In the genomic region with DNA sequence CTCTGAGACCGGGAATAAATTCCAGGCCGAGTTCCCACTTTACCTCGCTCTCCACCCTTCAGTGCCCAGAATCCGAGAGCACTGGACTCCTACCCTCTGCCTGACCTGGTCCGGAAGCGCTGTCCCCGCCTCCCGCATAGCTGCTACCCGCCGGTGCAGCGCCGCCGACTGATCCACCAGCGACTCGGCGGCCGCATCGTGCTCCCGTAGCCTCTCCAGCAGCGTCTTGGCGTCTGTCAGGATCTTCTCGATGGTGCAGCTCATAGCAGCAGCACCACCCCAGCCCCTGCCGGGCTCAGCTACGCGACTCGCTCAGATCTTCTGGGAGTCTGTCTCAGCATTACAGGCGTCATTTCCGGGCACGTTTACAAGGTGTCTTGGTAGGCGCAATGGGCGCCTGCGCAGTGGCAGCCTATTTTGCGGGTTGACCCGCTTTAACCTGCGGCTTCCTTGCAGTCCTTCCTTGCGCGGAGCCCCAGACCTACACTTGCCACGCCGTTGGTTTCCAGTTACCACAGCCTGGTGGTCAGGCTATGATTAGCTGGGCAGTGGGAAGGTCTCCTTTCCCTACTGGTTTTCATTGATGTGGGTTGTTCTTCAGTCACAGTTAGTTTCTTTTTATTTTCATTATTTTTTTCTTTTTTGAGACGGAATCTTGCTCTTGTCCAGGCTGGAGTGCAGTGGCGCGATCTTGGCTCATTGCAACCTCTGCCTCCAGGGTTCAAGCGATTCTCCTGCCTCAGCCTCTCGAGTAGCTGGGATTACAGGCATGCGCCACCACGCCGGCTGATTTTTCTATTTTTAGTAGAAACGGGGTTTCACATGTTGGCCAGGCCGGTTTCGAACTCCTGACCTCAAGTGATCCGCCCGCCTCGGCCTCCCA, we compare ENCODE assay signal across 1 cellular context.
TF ChIP-seq lines count a peak whose summit lies in the region.

SIKE1 (minus strand) TSS at position 342 of the 883 bp plus-strand sequence; CDS start at position 264, 78 bp downstream.

TF ChIP-seq in HEK293, 187 proteins besides CTCF, POLR2A, EP300 and RAD21 (continued from another document and continues in another):
- TF ChIP-seq, protein P1, sequence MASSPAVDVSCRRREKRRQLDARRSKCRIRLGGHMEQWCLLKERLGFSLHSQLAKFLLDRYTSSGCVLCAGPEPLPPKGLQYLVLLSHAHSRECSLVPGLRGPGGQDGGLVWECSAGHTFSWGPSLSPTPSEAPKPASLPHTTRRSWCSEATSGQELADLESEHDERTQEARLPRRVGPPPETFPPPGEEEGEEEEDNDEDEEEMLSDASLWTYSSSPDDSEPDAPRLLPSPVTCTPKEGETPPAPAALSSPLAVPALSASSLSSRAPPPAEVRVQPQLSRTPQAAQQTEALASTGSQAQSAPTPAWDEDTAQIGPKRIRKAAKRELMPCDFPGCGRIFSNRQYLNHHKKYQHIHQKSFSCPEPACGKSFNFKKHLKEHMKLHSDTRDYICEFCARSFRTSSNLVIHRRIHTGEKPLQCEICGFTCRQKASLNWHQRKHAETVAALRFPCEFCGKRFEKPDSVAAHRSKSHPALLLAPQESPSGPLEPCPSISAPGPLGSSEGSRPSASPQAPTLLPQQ (tag by site-specific recombination; IDR thresholded peaks at IDR 0.05), result 0 out of 2 replicates have a peak, but pooled peaks have one; percentile 13
- TF ChIP-seq EGR2 (tag by site-specific recombination; IDR thresholded peaks at IDR 0.05; ENCODE audit: low read depth), result no peak
- no peak for TF ChIP-seq ZNF621 (tag by site-specific recombination; IDR thresholded peaks at IDR 0.05)
- TF ChIP-seq ZNF792 (tag by site-specific recombination; IDR thresholded peaks at IDR 0.05), result no peak
- no peak for TF ChIP-seq ELK4 (IDR thresholded peaks at IDR 0.05; ENCODE audit: borderline replicate concordance, low read depth, low read length)
- TF ChIP-seq ZNF629 (tag by site-specific recombination; IDR thresholded peaks at IDR 0.05), result peak; percentile 76
- TF ChIP-seq, protein P2, sequence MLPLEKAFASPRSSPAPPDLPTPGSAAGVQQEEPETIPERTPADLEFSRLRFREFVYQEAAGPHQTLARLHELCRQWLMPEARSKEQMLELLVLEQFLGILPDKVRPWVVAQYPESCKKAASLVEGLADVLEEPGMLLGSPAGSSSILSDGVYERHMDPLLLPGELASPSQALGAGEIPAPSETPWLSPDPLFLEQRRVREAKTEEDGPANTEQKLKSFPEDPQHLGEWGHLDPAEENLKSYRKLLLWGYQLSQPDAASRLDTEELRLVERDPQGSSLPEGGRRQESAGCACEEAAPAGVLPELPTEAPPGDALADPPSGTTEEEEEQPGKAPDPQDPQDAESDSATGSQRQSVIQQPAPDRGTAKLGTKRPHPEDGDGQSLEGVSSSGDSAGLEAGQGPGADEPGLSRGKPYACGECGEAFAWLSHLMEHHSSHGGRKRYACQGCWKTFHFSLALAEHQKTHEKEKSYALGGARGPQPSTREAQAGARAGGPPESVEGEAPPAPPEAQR (tag by site-specific recombination; IDR thresholded peaks at IDR 0.05), result no peak
- no peak for TF ChIP-seq ZNF169 (tag by site-specific recombination; IDR thresholded peaks at IDR 0.05)
- no peak for TF ChIP-seq ZNF704 (tag by site-specific recombination; IDR thresholded peaks at IDR 0.05)
- TF ChIP-seq ZNF549 (tag by site-specific recombination; IDR thresholded peaks at IDR 0.05), result no peak
- TF ChIP-seq ZNF555 (tag by site-specific recombination; conservative IDR thresholded peaks at IDR 0.05), result no peak
- TF ChIP-seq ZNF292 (tag by site-specific recombination; IDR thresholded peaks at IDR 0.05; ENCODE audit: borderline replicate concordance, low read depth), result no peak
- TF ChIP-seq ZBTB8A (tag by site-specific recombination; IDR thresholded peaks at IDR 0.05), result peak; percentile 97
- no peak for TF ChIP-seq REPIN1 (tag by site-specific recombination; IDR thresholded peaks at IDR 0.05; ENCODE audit: low read depth)
- TF ChIP-seq ZNF26 (tag by site-specific recombination; IDR thresholded peaks at IDR 0.05), result no peak
- no peak for TF ChIP-seq YY1 (tag by site-specific recombination; IDR thresholded peaks at IDR 0.05)
- TF ChIP-seq ZNF112 (tag by site-specific recombination; IDR thresholded peaks at IDR 0.05), result no peak
- peak; percentile 82 for TF ChIP-seq ZNF501 (tag by site-specific recombination; IDR thresholded peaks at IDR 0.05)
- TF ChIP-seq ZNF514 (tag by site-specific recombination; IDR thresholded peaks at IDR 0.05), result no peak
- no peak for TF ChIP-seq ZNF202 (tag by site-specific recombination; IDR thresholded peaks at IDR 0.05; ENCODE audit: borderline replicate concordance)
- TF ChIP-seq ZNF148 (tag by site-specific recombination; IDR thresholded peaks at IDR 0.05; ENCODE audit: borderline replicate concordance), result no peak
- TF ChIP-seq GFI1B (tag by site-specific recombination; IDR thresholded peaks at IDR 0.05), result no peak
- TF ChIP-seq ZNF223 (tag by site-specific recombination; IDR thresholded peaks at IDR 0.05), result no peak
- TF ChIP-seq IKZF3 (tag by site-specific recombination; IDR thresholded peaks at IDR 0.05), result no peak
- TF ChIP-seq ZNF266 (tag by site-specific recombination; IDR thresholded peaks at IDR 0.05; ENCODE audit: low read depth), result no peak
- TF ChIP-seq ZNF473 (tag by site-specific recombination; IDR thresholded peaks at IDR 0.05), result no peak
- TF ChIP-seq, protein P3, sequence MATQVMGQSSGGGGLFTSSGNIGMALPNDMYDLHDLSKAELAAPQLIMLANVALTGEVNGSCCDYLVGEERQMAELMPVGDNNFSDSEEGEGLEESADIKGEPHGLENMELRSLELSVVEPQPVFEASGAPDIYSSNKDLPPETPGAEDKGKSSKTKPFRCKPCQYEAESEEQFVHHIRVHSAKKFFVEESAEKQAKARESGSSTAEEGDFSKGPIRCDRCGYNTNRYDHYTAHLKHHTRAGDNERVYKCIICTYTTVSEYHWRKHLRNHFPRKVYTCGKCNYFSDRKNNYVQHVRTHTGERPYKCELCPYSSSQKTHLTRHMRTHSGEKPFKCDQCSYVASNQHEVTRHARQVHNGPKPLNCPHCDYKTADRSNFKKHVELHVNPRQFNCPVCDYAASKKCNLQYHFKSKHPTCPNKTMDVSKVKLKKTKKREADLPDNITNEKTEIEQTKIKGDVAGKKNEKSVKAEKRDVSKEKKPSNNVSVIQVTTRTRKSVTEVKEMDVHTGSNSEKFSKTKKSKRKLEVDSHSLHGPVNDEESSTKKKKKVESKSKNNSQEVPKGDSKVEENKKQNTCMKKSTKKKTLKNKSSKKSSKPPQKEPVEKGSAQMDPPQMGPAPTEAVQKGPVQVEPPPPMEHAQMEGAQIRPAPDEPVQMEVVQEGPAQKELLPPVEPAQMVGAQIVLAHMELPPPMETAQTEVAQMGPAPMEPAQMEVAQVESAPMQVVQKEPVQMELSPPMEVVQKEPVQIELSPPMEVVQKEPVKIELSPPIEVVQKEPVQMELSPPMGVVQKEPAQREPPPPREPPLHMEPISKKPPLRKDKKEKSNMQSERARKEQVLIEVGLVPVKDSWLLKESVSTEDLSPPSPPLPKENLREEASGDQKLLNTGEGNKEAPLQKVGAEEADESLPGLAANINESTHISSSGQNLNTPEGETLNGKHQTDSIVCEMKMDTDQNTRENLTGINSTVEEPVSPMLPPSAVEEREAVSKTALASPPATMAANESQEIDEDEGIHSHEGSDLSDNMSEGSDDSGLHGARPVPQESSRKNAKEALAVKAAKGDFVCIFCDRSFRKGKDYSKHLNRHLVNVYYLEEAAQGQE (tag by site-specific recombination; IDR thresholded peaks at IDR 0.05), result peak; percentile 27
- no peak for TF ChIP-seq ZNF140 (tag by site-specific recombination; IDR thresholded peaks at IDR 0.05)
- TF ChIP-seq MYNN (tag by site-specific recombination; IDR thresholded peaks at IDR 0.05; ENCODE audit: borderline replicate concordance), result no peak
- TF ChIP-seq KLF10 (tag by site-specific recombination; IDR thresholded peaks at IDR 0.05), result no peak
- no peak for TF ChIP-seq ZNF791 (tag by site-specific recombination; IDR thresholded peaks at IDR 0.05)
- TF ChIP-seq ZNF394 (tag by site-specific recombination; IDR thresholded peaks at IDR 0.05; ENCODE audit: borderline replicate concordance), result no peak
- no peak for TF ChIP-seq ZNF280C (tag by site-specific recombination; IDR thresholded peaks at IDR 0.05)
- no peak for TF ChIP-seq KLF8 (tag by site-specific recombination; IDR thresholded peaks at IDR 0.05)
- TF ChIP-seq ZNF23 (tag by site-specific recombination; IDR thresholded peaks at IDR 0.05; ENCODE audit: borderline replicate concordance), result no peak
- TF ChIP-seq ZNF561 (tag by site-specific recombination; IDR thresholded peaks at IDR 0.05; ENCODE audit: borderline replicate concordance), result no peak
- 0 out of 2 replicates have a peak, but pooled peaks have one; percentile 32 for TF ChIP-seq ZNF558 (tag by site-specific recombination; IDR thresholded peaks at IDR 0.05)
- peak; percentile 57 for TF ChIP-seq GLIS1 (tag by site-specific recombination; IDR thresholded peaks at IDR 0.05)
- TF ChIP-seq HIC1 (tag by site-specific recombination; IDR thresholded peaks at IDR 0.05), result no peak
- no peak for TF ChIP-seq ZNF132 (tag by site-specific recombination; IDR thresholded peaks at IDR 0.05; ENCODE audit: borderline replicate concordance)
